1 cellular context compared by ENCODE assay signal in genomic region chr7:76283254-76284159, GRCh38.
TF ChIP-seq lines count a peak whose summit lies in the region.

No MANE protein-coding gene starts in this region.

TF ChIP-seq in WTC11, 78 proteins besides CTCF, POLR2A, EP300 and RAD21 (continued from another document):
- no peak for TF ChIP-seq PRRX2 (CRISPR knock-in tag; IDR thresholded peaks at IDR 0.05)
- no peak for TF ChIP-seq ZMAT4 (CRISPR knock-in tag; IDR thresholded peaks at IDR 0.05)
- TF ChIP-seq ZNF317 (CRISPR knock-in tag; IDR thresholded peaks at IDR 0.05; ENCODE audit: borderline replicate concordance, low read depth), result no peak
- no peak for TF ChIP-seq NFATC4 (CRISPR knock-in tag; IDR thresholded peaks at IDR 0.05)
- no peak for TF ChIP-seq E2F5 (CRISPR knock-in tag; IDR thresholded peaks at IDR 0.05)
- TF ChIP-seq IRF2 (CRISPR knock-in tag; IDR thresholded peaks at IDR 0.05; ENCODE audit: borderline replicate concordance, low read depth), result no peak
- TF ChIP-seq HMGXB4 (CRISPR knock-in tag; IDR thresholded peaks at IDR 0.05), result no peak
